8 cellular contexts compared by ENCODE assay signal in genomic region chr12:64083285-64084210, GRCh38.
A peak's percentile ranks its signal among the peaks of the same experiment; 100 is the strongest.
DNase-seq lines count a peak whose midpoint lies in the region; ATAC-seq and TF ChIP-seq lines count a peak whose summit lies in the region.

No MANE protein-coding gene starts in this region.

- H3K36me3 ChIP-seq in ovary: no peaks in the 10 kb centered on the region

- no peaks in the 10 kb centered on the region for H3K27me3 ChIP-seq in ovary

- WGBS in ovary, 3 donors: 14 to 19% (median 17%) methylated on average over 6 of the region's 6 CpGs

- TF ChIP-seq CTCF in ovary (IDR thresholded peaks at IDR 0.05): no peak

- no peak overlapping the region for H3K4me3 ChIP-seq in ovary

- peak overlapping the region in 1 of 2 donors; percentile 3 for H3K27ac ChIP-seq in ovary

- H3K9me3 ChIP-seq in ovary: no peaks in the 10 kb centered on the region

- TF ChIP-seq POLR2A in ovary (IDR thresholded peaks at IDR 0.05): no peak

- peak in 9 of 14 donors; percentile 10 to 53 (median 28) for DNase-seq in C1 segment of cervical spinal cord (lab: John Stamatoyannopoulos, UW)
- DNase-seq in NCI-H510A (lab: John Stamatoyannopoulos, UW): peak; percentile 62
- DNase-seq in fibroblast of gingiva (ENCODE audit: low read depth): peak; percentile 95
- peak; percentile 74 to 90 (median 88) for DNase-seq in ovary
- no peak for DNase-seq in activated CD4-positive, alpha-beta T cell treated with anti-CD3 and anti-CD28 coated beads, Interleukin-2, amount 50 U/mL, for 48 hours

- ATAC-seq in HG02981 (IDR thresholded peaks at IDR 0.05; ENCODE audit: unreplicated experiment): no peak
- no peak for ATAC-seq in GM18520 (IDR thresholded peaks at IDR 0.05; ENCODE audit: unreplicated experiment)
- no peak for ATAC-seq in HG02571 (IDR thresholded peaks at IDR 0.05; ENCODE audit: unreplicated experiment)

- intact Hi-C loops in ovary (cut with DNase I): no loop called here

- H3K4me1 ChIP-seq in ovary (ENCODE audit: insufficient read depth): peaks cover 20% of the 10 kb centered on the region

- no peak for TF ChIP-seq EP300 in ovary (IDR thresholded peaks at IDR 0.05)

Comparison
In these comparisons a context has a peak if more than half of its experiments do, and no peak if none do; other contexts are left out.
1. DNase-seq: peak in C1 segment of cervical spinal cord (9 of 14), NCI-H510A (single experiment), fibroblast of gingiva (single experiment) and ovary (5 of 5); none in activated CD4-positive, alpha-beta T cell treated with anti-CD3 and anti-CD28 coated beads, Interleukin-2, amount 50 U/mL, for 48 hours (0 of 2).